ENCODE assay signal across 22 cellular contexts in the genomic region with DNA sequence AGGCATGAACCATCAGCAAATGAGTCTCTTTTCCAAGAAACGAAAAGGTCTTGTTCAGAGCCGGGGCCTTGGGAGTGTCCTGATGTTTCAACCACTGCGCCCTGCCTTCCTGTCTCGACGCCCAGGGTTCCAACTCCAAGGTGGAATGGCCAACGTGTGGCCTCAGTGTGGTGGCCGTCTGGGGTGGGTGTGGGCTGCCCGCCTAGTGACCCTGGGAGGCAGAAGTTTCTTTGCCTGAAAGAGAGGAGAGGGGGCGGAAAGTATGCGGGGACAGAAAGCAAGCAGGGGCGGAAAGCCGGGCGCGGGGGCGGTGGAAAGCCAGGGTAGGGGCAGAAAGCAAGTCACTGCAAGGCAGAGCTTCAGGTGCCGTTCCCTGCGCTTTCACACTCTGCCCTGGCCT. TPM values are rescaled to one million over a fixed set of nuclear protein-coding genes. Genes with fewer than 3 reads are reported as not detected.
DNase-seq lines count a peak whose midpoint lies in the region; ATAC-seq, FAIRE-seq and TF ChIP-seq lines count a peak whose summit lies in the region.
"Had no signal": no experiment of that assay in that cellular context is flagged by ENCODE, and none has a peak within 500 bp of the region (broad histone marks: within the 10 kb centered on the region; RNA-seq: fewer than 3 reads in every experiment).

No MANE protein-coding gene starts in this region.

- no peak overlapping the region for H3K4me3 ChIP-seq in HEK293 (ENCODE audit: low read depth, low read length)
- no peak overlapping the region for H3K4me3 ChIP-seq in K562
- H3K4me3 ChIP-seq in lower lobe of right lung: no peak overlapping the region
- no peak overlapping the region for H3K4me3 ChIP-seq in suprapubic skin
- H3K4me3 ChIP-seq in HAP-1: no peak overlapping the region
- H3K4me3 ChIP-seq: GM23338 had no signal

- H3K27ac ChIP-seq in HEK293 (ENCODE audit: extremely low read depth, low read depth, low read length) (no peak overlapping the region), K562 (ENCODE audit: extremely low read depth, low read depth, low read length) (no peak overlapping the region), lower lobe of right lung (peak overlapping the region; percentile 49), suprapubic skin (peak overlapping the region; percentile 6)

- no peaks in the 10 kb centered on the region for H3K9me3 Mint-ChIP-seq in activated naive CD8-positive, alpha-beta T cell treated with anti-CD3 and anti-CD28 coated beads for 36 hours
- H3K9me3 Mint-ChIP-seq: CD4-positive, CD25-positive, alpha-beta regulatory T cell; GM23338 had no signal

- no peak for FAIRE-seq in K562 (lab: Jason Lieb, UNC)
- FAIRE-seq: G401.6, GM19239 had no signal

- H3K36me3 ChIP-seq in HEK293 (ENCODE audit: control insufficient read depth in 2 of 2, insufficient read depth in 1 of 2, low read length in 2 of 2) (peaks cover 0 to 38% of the 10 kb centered on the region in 2 experiments; a peak in 2 of 3 replicates), K562 (ENCODE audit: control insufficient read depth, insufficient read depth, low read length) (peaks cover 37% of the 10 kb centered on the region; the same call in 2 of the 3 replicates), lower lobe of right lung (peaks cover 41% of the 10 kb centered on the region), suprapubic skin (peaks cover 45% of the 10 kb centered on the region), HAP-1 (replicated peaks) (peaks cover 19% of the 10 kb centered on the region)

- H3K4me3 Mint-ChIP-seq in activated naive CD8-positive, alpha-beta T cell treated with anti-CD3 and anti-CD28 coated beads for 36 hours: no peak overlapping the region
- H3K4me3 Mint-ChIP-seq: GM23338 had no signal

- H3K27me3 Mint-ChIP-seq in activated naive CD8-positive, alpha-beta T cell treated with anti-CD3 and anti-CD28 coated beads for 36 hours: no peaks in the 10 kb centered on the region
- H3K27me3 Mint-ChIP-seq: CD4-positive, CD25-positive, alpha-beta regulatory T cell had no signal

- 80% methylated on average over 15 of the region's 17 CpGs for WGBS in K562 (ENCODE audit: insufficient coverage, low coverage, missing lambda C conversion rate)
- 90% methylated on average over 17 of the region's 17 CpGs for WGBS in suprapubic skin

- TF ChIP-seq POLR2A in K562 (conservative IDR thresholded peaks at IDR 0.05) (no peak), suprapubic skin (IDR thresholded peaks at IDR 0.05) (no peak)

- no TSS peak for BruUV-seq in K562 (replicated peaks; lab: Mats Ljungman, UMichigan)

- DNase-seq in K562 (ENCODE audit: extremely low read depth in 1 of 4, low spot score in 3 of 4) (no peak), lower lobe of right lung (no peak), suprapubic skin (ENCODE audit: low spot score in 2 of 2) (no peak), DMS53 treated with DMSO at 0.1 percent for 48 hours (lab: John Stamatoyannopoulos, UW; ENCODE audit: unreplicated experiment) (no peak), HAP-1 (ENCODE audit: low spot score in 2 of 2) (no peak)
- DNase-seq in activated naive CD8-positive, alpha-beta T cell treated with anti-CD3 and anti-CD28 coated beads for 36 hours: no peak
- DNase-seq: CD4-positive, CD25-positive, alpha-beta regulatory T cell; COR-L47; DMS 273 treated with DMSO at 0.1 percent for 48 hours; NCI-H1417 treated with DMSO at 0.1 percent for 48 hours; NCI-H187 treated with DMSO at 0.1 percent for 48 hours; NCI-H2227 treated with DMSO at 0.1 percent for 48 hours; NCI-H510A treated with DMSO at 0.1 percent for 48 hours; NCI-H774; OCI-M1 had no signal

- intact Hi-C loops in K562 (cut with micrococcal nuclease): no loop called here
- intact Hi-C loops in lower lobe of right lung (cut with DNase I): no loop called here

- H2AFZ ChIP-seq in K562 (ENCODE audit: low read depth, low read length): no peak overlapping the region
- H2AFZ ChIP-seq: GM23338 had no signal

- CTCF ChIA-PET in HEK293 (lab: Yijun Ruan, JAX) (no interaction called here), K562 (lab: Yijun Ruan, JAX; ENCODE audit: low intra/inter-chr PET ratio) (no interaction called here)

- POLR2A ChIA-PET in HEK293 (lab: Yijun Ruan, JAX) (interaction anchor here (0.6 to 1.7 kb wide), 3 partner anchors 26 to 249 kb away, joined by 3 to 7 read pairs (median 6); a partner anchor contains a TSS), K562 (lab: Yijun Ruan, JAX) (interaction anchor here (0.6 to 0.9 kb wide), 2 partner anchors 26 to 44 kb away, joined by 3 read pairs; no protein-coding TSS in a partner anchor)

- H3K4me1 Mint-ChIP-seq in activated naive CD8-positive, alpha-beta T cell treated with anti-CD3 and anti-CD28 coated beads for 36 hours: peaks cover 10% of the 10 kb centered on the region

- peaks cover 20% of the 10 kb centered on the region for H3K79me2 ChIP-seq in K562 (ENCODE audit: control insufficient read depth, insufficient read depth, low read length)

- no peak for TF ChIP-seq RAD21 in K562 (CRISPR knock-in tag; conservative IDR thresholded peaks at IDR 0.05 in 1 of 2, IDR thresholded peaks at IDR 0.05 in 1 of 2)

- TF ChIP-seq EP300 in K562 (IDR thresholded peaks at IDR 0.05; ENCODE audit: low read length): no peak
- TF ChIP-seq EP300 in suprapubic skin (IDR thresholded peaks at IDR 0.05): no peak

- H3K9me3 ChIP-seq in HEK293 (ENCODE audit: control insufficient read depth, insufficient read depth, low read depth, low read length) (no peaks in the 10 kb centered on the region), K562 (replicated peaks; ENCODE audit: control insufficient read depth, insufficient read depth, low read depth, low read length) (no peaks in the 10 kb centered on the region), lower lobe of right lung (no peaks in the 10 kb centered on the region), suprapubic skin (no peaks in the 10 kb centered on the region), HAP-1 (no peaks in the 10 kb centered on the region)

- peaks cover 8% of the 10 kb centered on the region for H3K9me1 ChIP-seq in K562 (ENCODE audit: control insufficient read depth, insufficient read depth, low read length)

- TF ChIP-seq CTCF in HEK293 (tag by site-specific recombination; IDR thresholded peaks at IDR 0.05): no peak
- no peak for TF ChIP-seq CTCF in K562 (IDR thresholded peaks at IDR 0.05 in 2 of 3, conservative IDR thresholded peaks at IDR 0.05 in 1 of 3; ENCODE audit: insufficient read depth in 2 of 3, low read depth in 1 of 3, low read length in 3 of 3)
- no peak for TF ChIP-seq CTCF in lower lobe of right lung (IDR thresholded peaks at IDR 0.05)
- TF ChIP-seq CTCF in suprapubic skin (IDR thresholded peaks at IDR 0.05): no peak

- H4K20me1 ChIP-seq in K562 (replicated peaks; ENCODE audit: control insufficient read depth, insufficient read depth, low read length): peaks cover 7% of the 10 kb centered on the region

- no peaks in the 10 kb centered on the region for H3K27me3 ChIP-seq in K562 (ENCODE audit: control insufficient read depth in 2 of 2, insufficient read depth in 2 of 2, low read length in 2 of 2)
- H3K27me3 ChIP-seq in lower lobe of right lung (ENCODE audit: low read depth): no peaks in the 10 kb centered on the region
- H3K27me3 ChIP-seq in suprapubic skin: no peaks in the 10 kb centered on the region
- H3K27me3 ChIP-seq in HAP-1 (ENCODE audit: low read depth): no peaks in the 10 kb centered on the region

- no peaks in the 10 kb centered on the region; the same call in 1 of the 2 replicates for H3K4me1 ChIP-seq in HEK293 (ENCODE audit: control insufficient read depth, insufficient read depth, low read length)
- H3K4me1 ChIP-seq in K562 (replicated peaks in 1 of 2; ENCODE audit: control insufficient read depth in 2 of 2, insufficient read depth in 2 of 2, low read length in 2 of 2): peaks cover 22 to 51% of the 10 kb centered on the region in 2 experiments
- H3K4me1 ChIP-seq in lower lobe of right lung: peaks cover 17% of the 10 kb centered on the region
- peaks cover 23% of the 10 kb centered on the region for H3K4me1 ChIP-seq in suprapubic skin
- H3K4me1 ChIP-seq in HAP-1: peaks cover 6% of the 10 kb centered on the region

- peaks cover 4% of the 10 kb centered on the region for H3K36me3 Mint-ChIP-seq in activated naive CD8-positive, alpha-beta T cell treated with anti-CD3 and anti-CD28 coated beads for 36 hours

- no peak overlapping the region for H3K27ac Mint-ChIP-seq in activated naive CD8-positive, alpha-beta T cell treated with anti-CD3 and anti-CD28 coated beads for 36 hours
- H3K27ac Mint-ChIP-seq: CD4-positive, CD25-positive, alpha-beta regulatory T cell; GM23338 had no signal

- in situ Hi-C loops in K562 (cut with MboI): no loop called here
- in situ Hi-C loops in HAP-1 (cut with MboI; ENCODE audit: low sequenced_read_pairs): no loop called here

- no peak overlapping the region for H3K4me2 ChIP-seq in K562 (ENCODE audit: insufficient read depth, low read length)
- H3K4me2 ChIP-seq: GM23338 had no signal

- ATAC-seq in K562: no peak
- no peak for ATAC-seq in lower lobe of right lung
- ATAC-seq: GM23338, SK-N-SH treated with all-trans-retinoic acid at 6 μM for 48 hours had no signal

- H3K9ac ChIP-seq in K562 (ENCODE audit: insufficient read depth in 1 of 2, low read depth in 2 of 2, low read length in 2 of 2): peak overlapping the region in 1 of 2 experiments; percentile 42; a peak in 1 of 4 replicates

RNA-seq across cellular contexts. Expression of a gene that starts 4.1 kb away (rescaled TPM):
- 12.4 and 30.9 TPM in 2 replicates for total RNA-seq in K562 (2011; cell fraction: chromatin; rRNA removed; ENCODE audit: low replicate concordance)
- total RNA-seq in K562 (2011; cell fraction: nucleolus; rRNA removed): 33.7 and 34.3 TPM in 2 replicates
- 21.2 and 21.5 TPM in 2 replicates for total RNA-seq in K562 (2011; cell fraction: nucleoplasm; rRNA removed)
- total RNA-seq in K562 (2014; rRNA removed): 21.3 and 24.6 TPM in 2 replicates
- 7.6 and 10.0 TPM in 2 replicates for total RNA-seq in K562 (2014; rRNA removed; fragmentation: Illumina TruSeq; extraction: Trizol)
- total RNA-seq in K562 (2015; rRNA removed; fragmentation: Illumina TruSeq; extraction: Trizol): 22.6 and 25.7 TPM in 2 replicates
- 28.6 and 29.5 TPM in 2 replicates for total RNA-seq in K562 (2021)
- 33.7 and 38.5 TPM in 2 replicates for polyA plus RNA-seq in K562 (2011; rRNA removed)
- 47.8 and 79.5 TPM in 2 replicates for polyA plus RNA-seq in K562 (2011; cell fraction: cytosol; rRNA removed)
- 23.0 and 23.2 TPM in 2 replicates for polyA plus RNA-seq in K562 (2011; cell fraction: nucleus; rRNA removed)
- polyA plus RNA-seq in K562 (2012): 41.0 and 47.9 TPM in 2 replicates
- polyA plus RNA-seq in K562 (2014; fragmentation: Illumina TruSeq; extraction: Trizol): 30.7 and 32.4 TPM in 2 replicates
- 10 to 100 TPM in 1 of 2 experiments, 1 to 10 TPM in 1; 5.4 to 15.3 TPM for polyA plus RNA-seq in K562 (2014; fragmentation: Nextera tagmentation; extraction: Ambion mirVana)
- polyA plus RNA-seq in K562 (2014; rRNA removed): 31.8 and 39.6 TPM in 2 replicates
- 18.6 and 23.6 TPM in 2 replicates for polyA minus RNA-seq in K562 (2011; rRNA and poly(A)+ RNA removed)
- 15.5 and 22.4 TPM in 2 replicates for polyA minus RNA-seq in K562 (2011; cell fraction: cytosol; rRNA and poly(A)+ RNA removed)
- polyA minus RNA-seq in K562 (2011; cell fraction: nucleus; rRNA and poly(A)+ RNA removed): 13.5 and 23.2 TPM in 2 replicates
- total RNA-seq in lower lobe of right lung: 35.1 TPM
- total RNA-seq in suprapubic skin: 10 to 100 TPM; 14.9 to 28.6 (median 23.5) TPM
- 10 to 100 TPM; 21.3 to 22.4 TPM for total RNA-seq in activated naive CD8-positive, alpha-beta T cell treated with anti-CD3 and anti-CD28 coated beads for 36 hours

RNA-seq across cellular contexts. Expression of a gene that starts 15.6 kb away (rescaled TPM):
- 0.58 TPM in 1 of 2 replicates, not detected in the other for total RNA-seq in K562 (2011; cell fraction: chromatin; rRNA removed; ENCODE audit: low replicate concordance)
- total RNA-seq in K562 (2011; cell fraction: nucleolus; rRNA removed): 1.6 and 1.8 TPM in 2 replicates
- total RNA-seq in K562 (2011; cell fraction: nucleoplasm; rRNA removed): 1.4 TPM in 1 of 2 replicates, not detected in the other
- 0.33 TPM in 1 of 2 replicates, not detected in the other for total RNA-seq in K562 (2014; rRNA removed)
- total RNA-seq in K562 (2014; rRNA removed; fragmentation: Illumina TruSeq; extraction: Trizol): 0.58 and 0.64 TPM in 2 replicates
- 0.38 and 0.51 TPM in 2 replicates for total RNA-seq in K562 (2015; rRNA removed; fragmentation: Illumina TruSeq; extraction: Trizol)
- total RNA-seq in K562 (2021): 0.58 and 0.86 TPM in 2 replicates
- polyA plus RNA-seq in K562 (2011; rRNA removed): 0.09 and 0.11 TPM in 2 replicates
- 0.03 TPM in 1 of 2 replicates, not detected in the other for polyA plus RNA-seq in K562 (2011; cell fraction: cytosol; rRNA removed)
- 0.64 and 0.84 TPM in 2 replicates for polyA plus RNA-seq in K562 (2011; cell fraction: nucleus; rRNA removed)
- 0.13 and 0.24 TPM in 2 replicates for polyA plus RNA-seq in K562 (2012)
- polyA plus RNA-seq in K562 (2014; fragmentation: Illumina TruSeq; extraction: Trizol): 0.10 TPM in 1 of 2 replicates, not detected in the other
- polyA plus RNA-seq in K562 (2014; fragmentation: Nextera tagmentation; extraction: Ambion mirVana): under 1 TPM; 0.04 TPM
- 0.08 TPM in 1 of 2 replicates, not detected in the other for polyA plus RNA-seq in K562 (2014; rRNA removed)
- 0.49 and 0.60 TPM in 2 replicates for polyA minus RNA-seq in K562 (2011; rRNA and poly(A)+ RNA removed)
- polyA minus RNA-seq in K562 (2011; cell fraction: cytosol; rRNA and poly(A)+ RNA removed): not detected in 2 replicates
- polyA minus RNA-seq in K562 (2011; cell fraction: nucleus; rRNA and poly(A)+ RNA removed): 1.8 and 1.9 TPM in 2 replicates
- total RNA-seq in lower lobe of right lung: not detected
- under 1 TPM in 3 of 4 donors, not detected in 1; 0.29 to 0.60 (median 0.42) TPM for total RNA-seq in suprapubic skin
- not detected for total RNA-seq in activated naive CD8-positive, alpha-beta T cell treated with anti-CD3 and anti-CD28 coated beads for 36 hours
- total RNA-seq: CD4-positive, CD25-positive, alpha-beta regulatory T cell; HT-29; M059J had no signal
- polyA plus RNA-seq: CD4-positive, CD25-positive, alpha-beta regulatory T cell had no signal

RNA-seq across cellular contexts. Expression of a gene that starts 20.4 kb away (rescaled TPM):
- 23.1 and 36.2 TPM in 2 replicates for total RNA-seq in K562 (2011; cell fraction: chromatin; rRNA removed; ENCODE audit: low replicate concordance)
- total RNA-seq in K562 (2011; cell fraction: nucleolus; rRNA removed): 30.7 and 34.7 TPM in 2 replicates
- total RNA-seq in K562 (2011; cell fraction: nucleoplasm; rRNA removed): 29.8 and 36.9 TPM in 2 replicates
- 527 and 595 TPM in 2 replicates for total RNA-seq in K562 (2014; rRNA removed)
- 134 and 149 TPM in 2 replicates for total RNA-seq in K562 (2014; rRNA removed; fragmentation: Illumina TruSeq; extraction: Trizol)
- 228 and 241 TPM in 2 replicates for total RNA-seq in K562 (2015; rRNA removed; fragmentation: Illumina TruSeq; extraction: Trizol)
- 239 and 265 TPM in 2 replicates for total RNA-seq in K562 (2021)
- 69.3 and 98.6 TPM in 2 replicates for polyA plus RNA-seq in K562 (2011; rRNA removed)
- polyA plus RNA-seq in K562 (2011; cell fraction: cytosol; rRNA removed): 131 and 284 TPM in 2 replicates
- 120 and 169 TPM in 2 replicates for polyA plus RNA-seq in K562 (2011; cell fraction: nucleus; rRNA removed)
- 158 and 278 TPM in 2 replicates for polyA plus RNA-seq in K562 (2012)
- 161 and 217 TPM in 2 replicates for polyA plus RNA-seq in K562 (2014; fragmentation: Illumina TruSeq; extraction: Trizol)
- polyA plus RNA-seq in K562 (2014; fragmentation: Nextera tagmentation; extraction: Ambion mirVana): 100 to 1,000 TPM in 1 of 2 experiments, 10 to 100 TPM in 1; 81.5 to 101 TPM
- 294 and 372 TPM in 2 replicates for polyA plus RNA-seq in K562 (2014; rRNA removed)
- 104 and 114 TPM in 2 replicates for polyA minus RNA-seq in K562 (2011; rRNA and poly(A)+ RNA removed)
- 172 and 191 TPM in 2 replicates for polyA minus RNA-seq in K562 (2011; cell fraction: cytosol; rRNA and poly(A)+ RNA removed)
- polyA minus RNA-seq in K562 (2011; cell fraction: nucleus; rRNA and poly(A)+ RNA removed): 14.4 and 25.9 TPM in 2 replicates
- total RNA-seq in lower lobe of right lung: 85.8 TPM
- total RNA-seq in suprapubic skin: 100 to 1,000 TPM; 157 to 196 (median 174) TPM
- total RNA-seq in activated naive CD8-positive, alpha-beta T cell treated with anti-CD3 and anti-CD28 coated beads for 36 hours: 100 to 1,000 TPM; 138 to 141 TPM

RNA-seq across cellular contexts. Expression of a gene that starts 20.7 kb away (rescaled TPM):
- total RNA-seq in K562 (2011; cell fraction: chromatin; rRNA removed; ENCODE audit: low replicate concordance): not detected in 2 replicates
- not detected in 2 replicates for total RNA-seq in K562 (2011; cell fraction: nucleolus; rRNA removed)
- not detected in 2 replicates for total RNA-seq in K562 (2011; cell fraction: nucleoplasm; rRNA removed)
- total RNA-seq in K562 (2014; rRNA removed) (not detected in 2 replicates), K562 (2014; rRNA removed; fragmentation: Illumina TruSeq; extraction: Trizol) (not detected in 2 replicates), K562 (2015; rRNA removed; fragmentation: Illumina TruSeq; extraction: Trizol) (not detected in 2 replicates), K562 (2021) (not detected in 2 replicates), lower lobe of right lung (1.3 TPM), suprapubic skin (10 to 100 TPM; 28.5 to 76.7 (median 58.5) TPM)
- polyA plus RNA-seq in K562 (2011; rRNA removed) (not detected in 2 replicates), K562 (2014; fragmentation: Illumina TruSeq; extraction: Trizol) (not detected in 2 replicates), K562 (2014; fragmentation: Nextera tagmentation; extraction: Ambion mirVana) (not detected), K562 (2014; rRNA removed) (not detected in 2 replicates)
- polyA plus RNA-seq in K562 (2011; cell fraction: cytosol; rRNA removed): not detected in 2 replicates
- not detected in 2 replicates for polyA plus RNA-seq in K562 (2011; cell fraction: nucleus; rRNA removed)
- polyA plus RNA-seq in K562 (2012): not detected in 2 replicates
- not detected in 2 replicates for polyA minus RNA-seq in K562 (2011; rRNA and poly(A)+ RNA removed)
- polyA minus RNA-seq in K562 (2011; cell fraction: cytosol; rRNA and poly(A)+ RNA removed): not detected in 2 replicates
- not detected in 2 replicates for polyA minus RNA-seq in K562 (2011; cell fraction: nucleus; rRNA and poly(A)+ RNA removed)
- not detected for total RNA-seq in activated naive CD8-positive, alpha-beta T cell treated with anti-CD3 and anti-CD28 coated beads for 36 hours
- total RNA-seq: CD4-positive, CD25-positive, alpha-beta regulatory T cell; GM23338; HT-29; M059J had no signal
- polyA plus RNA-seq: CD4-positive, CD25-positive, alpha-beta regulatory T cell had no signal

RNA-seq across cellular contexts. Expression of a gene that starts 25.7 kb away (rescaled TPM):
- total RNA-seq in K562 (2011; cell fraction: chromatin; rRNA removed; ENCODE audit: low replicate concordance): 390 and 1,103 TPM in 2 replicates
- total RNA-seq in K562 (2011; cell fraction: nucleolus; rRNA removed): 1,659 and 1,855 TPM in 2 replicates
- 1,433 and 3,279 TPM in 2 replicates for total RNA-seq in K562 (2011; cell fraction: nucleoplasm; rRNA removed)
- 4,179 and 5,605 TPM in 2 replicates for total RNA-seq in K562 (2014; rRNA removed)
- 1,866 and 2,148 TPM in 2 replicates for total RNA-seq in K562 (2014; rRNA removed; fragmentation: Illumina TruSeq; extraction: Trizol)
- total RNA-seq in K562 (2015; rRNA removed; fragmentation: Illumina TruSeq; extraction: Trizol): 3,793 and 3,917 TPM in 2 replicates
- total RNA-seq in K562 (2021): 4,794 and 4,832 TPM in 2 replicates
- 4,170 and 6,521 TPM in 2 replicates for polyA plus RNA-seq in K562 (2011; rRNA removed)
- 12,880 and 20,303 TPM in 2 replicates for polyA plus RNA-seq in K562 (2011; cell fraction: cytosol; rRNA removed)
- polyA plus RNA-seq in K562 (2011; cell fraction: nucleus; rRNA removed): 3,908 and 4,185 TPM in 2 replicates
- polyA plus RNA-seq in K562 (2012): 4,897 and 8,104 TPM in 2 replicates
- polyA plus RNA-seq in K562 (2014; fragmentation: Illumina TruSeq; extraction: Trizol): 3,709 and 6,295 TPM in 2 replicates
- polyA plus RNA-seq in K562 (2014; fragmentation: Nextera tagmentation; extraction: Ambion mirVana): 1,000 to 10,000 TPM in 1 of 2 experiments, 100 to 1,000 TPM in 1; 834 to 1,305 TPM
- polyA plus RNA-seq in K562 (2014; rRNA removed): 4,774 and 5,288 TPM in 2 replicates
- 2,028 and 2,480 TPM in 2 replicates for polyA minus RNA-seq in K562 (2011; rRNA and poly(A)+ RNA removed)
- 3,586 and 4,552 TPM in 2 replicates for polyA minus RNA-seq in K562 (2011; cell fraction: cytosol; rRNA and poly(A)+ RNA removed)
- polyA minus RNA-seq in K562 (2011; cell fraction: nucleus; rRNA and poly(A)+ RNA removed): 605 and 1,049 TPM in 2 replicates
- total RNA-seq in lower lobe of right lung: 1,721 TPM
- 1,000 to 10,000 TPM; 3,268 to 4,213 (median 3,625) TPM for total RNA-seq in suprapubic skin
- 1,000 to 10,000 TPM; 5,183 to 5,266 TPM for total RNA-seq in activated naive CD8-positive, alpha-beta T cell treated with anti-CD3 and anti-CD28 coated beads for 36 hours

Comparison
In these comparisons a context has a peak if more than half of its experiments do, and no peak if none do; other contexts are left out.
1. H3K27ac ChIP-seq: peak in lower lobe of right lung (single experiment) and suprapubic skin (single experiment); none in HEK293 (single experiment) and K562 (single experiment).